17 cellular contexts compared by ENCODE assay signal in genomic region chr3:18481946-18482548, GRCh38. TPM values are rescaled to one million over a fixed set of nuclear protein-coding genes. Genes with fewer than 3 reads are reported as not detected.
DNase-seq lines count a peak whose midpoint lies in the region; ATAC-seq and TF ChIP-seq lines count a peak whose summit lies in the region.
"Had no signal": no experiment of that assay in that cellular context is flagged by ENCODE, and none has a peak within 500 bp of the region (broad histone marks: within the 10 kb centered on the region; RNA-seq: fewer than 3 reads in every experiment).

No MANE protein-coding gene starts in this region.

- H3K27ac Mint-ChIP-seq in MCF 10A (ENCODE audit: low read depth, unreplicated experiment) = peak overlapping the region; percentile 10
- H3K27ac Mint-ChIP-seq: CD4-positive, CD25-positive, alpha-beta regulatory T cell had no signal

- H3K27me3 Mint-ChIP-seq in MCF 10A (ENCODE audit: insufficient read depth, unreplicated experiment) = peaks cover 30% of the 10 kb centered on the region
- H3K27me3 Mint-ChIP-seq: CD4-positive, CD25-positive, alpha-beta regulatory T cell had no signal

- no peaks in the 10 kb centered on the region for H3K4me1 ChIP-seq in mammary epithelial cell (ENCODE audit: insufficient read depth, low read length)
- no peaks in the 10 kb centered on the region for H3K4me1 ChIP-seq in SK-N-SH (ENCODE audit: control insufficient read depth in 1 of 2, insufficient read depth in 2 of 2, low read depth in 1 of 2, low read length in 1 of 2)
- no peaks in the 10 kb centered on the region for H3K4me1 ChIP-seq in foreskin keratinocyte
- H3K4me1 ChIP-seq: Peyer's patch had no signal

- CTCF ChIA-PET in MCF 10A (lab: Yijun Ruan, JAX) (no interaction called here), mammary epithelial cell (lab: Charles Lee; ENCODE audit: low non-redundant PET) (no interaction called here), SK-N-SH (lab: Yijun Ruan, JAX) (interaction anchor here (1.2 kb wide), 1 partner anchor 75 kb away, joined by 3 read pairs; no protein-coding TSS in a partner anchor)

- WGBS in mammary epithelial cell (ENCODE audit: low coverage, missing lambda C conversion rate) = 51% methylated on average over 4 of the region's 4 CpGs
- 35% methylated on average over 4 of the region's 4 CpGs for WGBS in SK-N-SH (ENCODE audit: low lambda C conversion rate)

- BruUV-seq in MCF 10A (replicated peaks; lab: Mats Ljungman, UMichigan) (no TSS peak), mammary epithelial cell (replicated peaks; lab: Mats Ljungman, UMichigan) (no TSS peak)

- POLR2A ChIA-PET in MCF 10A (lab: Yijun Ruan, JAX) (no interaction called here), SK-N-SH (lab: Yijun Ruan, JAX) (no interaction called here)

- H4K20me1 ChIP-seq in mammary epithelial cell (ENCODE audit: insufficient read depth, low read length) = no peaks in the 10 kb centered on the region
- H4K20me1 ChIP-seq in SK-N-SH (ENCODE audit: insufficient read depth) = no peaks in the 10 kb centered on the region

- H3K4me3 Mint-ChIP-seq in MCF 10A (ENCODE audit: unreplicated experiment) = no peak overlapping the region
- H3K4me3 Mint-ChIP-seq: CD4-positive, CD25-positive, alpha-beta regulatory T cell had no signal

- dilution Hi-C loops in mammary epithelial cell (cut with HindIII; ENCODE audit: low sequenced_read_pairs) = no loop called here

- H3K4me2 ChIP-seq in mammary epithelial cell (ENCODE audit: insufficient read depth, low read depth, low read length) (no peak overlapping the region), SK-N-SH (no peak overlapping the region)

- no peak overlapping the region for H3K4me3 ChIP-seq in mammary epithelial cell (replicated peaks in 1 of 3; ENCODE audit: insufficient read depth in 1 of 3, low read depth in 2 of 3, low read length in 3 of 3)
- no peak overlapping the region for H3K4me3 ChIP-seq in SK-N-SH (ENCODE audit: low read depth in 2 of 2, low read length in 1 of 2)
- H3K4me3 ChIP-seq: GM23248, Peyer's patch had no signal

- no peak for TF ChIP-seq RAD21 in SK-N-SH (IDR thresholded peaks at IDR 0.05; ENCODE audit: low read length)

- no peak overlapping the region for H3K27ac ChIP-seq in mammary epithelial cell (ENCODE audit: insufficient read depth, low read depth, low read length)
- H3K27ac ChIP-seq in SK-N-SH (ENCODE audit: low read depth in 2 of 2, low read length in 1 of 2) = no peak overlapping the region
- H3K27ac ChIP-seq in foreskin keratinocyte = no peak overlapping the region
- H3K27ac ChIP-seq: GM23248, Peyer's patch had no signal

- no peaks in the 10 kb centered on the region for H3K9me3 Mint-ChIP-seq in MCF 10A (ENCODE audit: unreplicated experiment)

- H3K9me3 ChIP-seq in mammary epithelial cell (replicated peaks; ENCODE audit: insufficient read depth, low read length) (no peaks in the 10 kb centered on the region), SK-N-SH (no peaks in the 10 kb centered on the region; the same call in 1 of the 2 replicates)
- H3K9me3 ChIP-seq: Peyer's patch had no signal

- TF ChIP-seq EP300 in SK-N-SH (IDR thresholded peaks at IDR 0.05; ENCODE audit: borderline replicate concordance in 1 of 2, low read depth in 1 of 2, low read length in 1 of 2) = no peak

- no peaks in the 10 kb centered on the region for H3F3A ChIP-seq in SK-N-SH (replicated peaks; ENCODE audit: insufficient read depth)

- in situ Hi-C loops in mammary epithelial cell (cut with MboI; ENCODE audit: low sequenced_read_pairs in 2 of 2) = no loop called here

- no peaks in the 10 kb centered on the region for H3K9me2 ChIP-seq in SK-N-SH

- intact Hi-C loops in MCF 10A (cut with micrococcal nuclease) = no loop called here
- intact Hi-C loops in mammary epithelial cell (cut with micrococcal nuclease) = no loop called here

- H3K36me3 ChIP-seq in mammary epithelial cell (ENCODE audit: insufficient read depth, low read length) = no peaks in the 10 kb centered on the region
- H3K36me3 ChIP-seq in SK-N-SH (replicated peaks in 1 of 2; ENCODE audit: control insufficient read depth in 1 of 2, insufficient read depth in 2 of 2, low read length in 1 of 2) = no peaks in the 10 kb centered on the region
- H3K36me3 ChIP-seq: Peyer's patch had no signal

- no peaks in the 10 kb centered on the region for H3K36me3 Mint-ChIP-seq in MCF 10A (ENCODE audit: insufficient read depth, unreplicated experiment)
- H3K36me3 Mint-ChIP-seq: CD4-positive, CD25-positive, alpha-beta regulatory T cell had no signal

- DNase-seq in MCF 10A (ENCODE audit: unreplicated experiment) (no peak), mammary epithelial cell (no peak), SK-N-SH (no peak), foreskin keratinocyte (peak; percentile 33)
- DNase-seq: Calu3; CD4-positive, CD25-positive, alpha-beta regulatory T cell; GM23248; Karpas-422; NCI-H146; NCI-H2107; NCI-H446; Peyer's patch; SHP77 had no signal

- H2AFZ ChIP-seq in mammary epithelial cell (ENCODE audit: low read depth, low read length) (no peak overlapping the region), SK-N-SH (ENCODE audit: low read depth) (no peak overlapping the region)
- H2AFZ ChIP-seq: GM23248 had no signal

- TF ChIP-seq CTCF in MCF 10A (IDR thresholded peaks at IDR 0.05; ENCODE audit: unreplicated experiment) = no peak
- no peak for TF ChIP-seq CTCF in mammary epithelial cell (conservative IDR thresholded peaks at IDR 0.05 in 1 of 2, IDR thresholded peaks at IDR 0.05 in 1 of 2; ENCODE audit: extremely low read depth in 1 of 2, insufficient read depth in 1 of 2, low read depth in 1 of 2, low read length in 2 of 2)
- no peak for TF ChIP-seq CTCF in SK-N-SH (IDR thresholded peaks at IDR 0.05)
- TF ChIP-seq CTCF in foreskin keratinocyte (conservative IDR thresholded peaks at IDR 0.05) = no peak

- H3K27me3 ChIP-seq in mammary epithelial cell (ENCODE audit: insufficient read depth, low read length) = peaks cover 2% of the 10 kb centered on the region
- H3K27me3 ChIP-seq in SK-N-SH (ENCODE audit: insufficient read depth) = no peaks in the 10 kb centered on the region
- no peaks in the 10 kb centered on the region for H3K27me3 ChIP-seq in foreskin keratinocyte
- H3K27me3 ChIP-seq: Peyer's patch had no signal

- ATAC-seq in foreskin keratinocyte (peak; percentile 44), GM21526 (IDR thresholded peaks at IDR 0.05; ENCODE audit: low FRiP score, unreplicated experiment) (no peak), GM18858 (IDR thresholded peaks at IDR 0.05; ENCODE audit: unreplicated experiment) (no peak), HG03039 (IDR thresholded peaks at IDR 0.05; ENCODE audit: unreplicated experiment) (no peak)
- ATAC-seq: HCT116 had no signal

- H3K79me2 ChIP-seq in mammary epithelial cell (ENCODE audit: insufficient read depth, low read length) (no peaks in the 10 kb centered on the region), SK-N-SH (ENCODE audit: insufficient read depth) (no peaks in the 10 kb centered on the region)

- no peaks in the 10 kb centered on the region for H3K4me1 Mint-ChIP-seq in MCF 10A (ENCODE audit: insufficient read depth, unreplicated experiment)

- H3K9ac ChIP-seq in mammary epithelial cell (ENCODE audit: insufficient read depth, low read length) (no peak overlapping the region), SK-N-SH (no peak overlapping the region)
- H3K9ac ChIP-seq: GM23248 had no signal

TF ChIP-seq in SK-N-SH, 30 proteins besides CTCF, POLR2A, EP300 and RAD21:
- no peak for TF ChIP-seq JUND (IDR thresholded peaks at IDR 0.05)
- 0 out of 2 replicates have a peak, but pooled peaks have one; percentile 9 for TF ChIP-seq NFIC (IDR thresholded peaks at IDR 0.05; ENCODE audit: borderline replicate concordance)
- no peak for TF ChIP-seq FOSL2 (IDR thresholded peaks at IDR 0.05; ENCODE audit: borderline replicate concordance, low read depth)
- no peak for TF ChIP-seq IRF3 (IDR thresholded peaks at IDR 0.05; ENCODE audit: low read depth, low read length)
- no peak for TF ChIP-seq TEAD4 (IDR thresholded peaks at IDR 0.05; ENCODE audit: borderline replicate concordance, insufficient read depth)
- no peak for TF ChIP-seq POLR2AphosphoS5 (IDR thresholded peaks at IDR 0.05; ENCODE audit: low read depth, low read length)

RNA-seq across cellular contexts. Expression of gene SATB1, which starts 56.9 kb away (rescaled TPM):
- total RNA-seq in MCF 10A (2022) (0.23 and 0.44 TPM in 2 replicates), mammary epithelial cell (10 to 100 TPM in 1 of 2 donors, 1 to 10 TPM in 1; 4.4 to 10.0 TPM), foreskin keratinocyte (4.0 and 5.4 TPM in 2 replicates)
- polyA plus RNA-seq in mammary epithelial cell (2.0 TPM), SK-N-SH (2012; rRNA removed) (8.5 and 12.6 TPM in 2 replicates), foreskin keratinocyte (1.2 and 1.4 TPM in 2 replicates)
- polyA minus RNA-seq in mammary epithelial cell = 0.05 TPM
- 8.1 and 9.4 TPM in 2 replicates for polyA plus RNA-seq in SK-N-SH (2012; cell fraction: cytosol; rRNA removed)
- 20.8 and 20.9 TPM in 2 replicates for polyA plus RNA-seq in SK-N-SH (2012; cell fraction: nucleus; rRNA removed)

Comparison
In these comparisons a context has a peak if more than half of its experiments do, and no peak if none do; other contexts are left out.
1. DNase-seq: peak in foreskin keratinocyte (2 of 2); none in MCF 10A (single experiment), mammary epithelial cell (single experiment) and SK-N-SH (single experiment).